9 cellular contexts compared by ENCODE assay signal in genomic region chr11:63564056-63564784, GRCh38. TPM values are rescaled to one million over a fixed set of nuclear protein-coding genes. Genes with fewer than 3 reads are reported as not detected.
A peak's percentile ranks its signal among the peaks of the same experiment; 100 is the strongest.
DNase-seq lines count a peak whose midpoint lies in the region; ATAC-seq and TF ChIP-seq lines count a peak whose summit lies in the region.
"Had no signal": no experiment of that assay in that cellular context is flagged by ENCODE, and none has a peak within 500 bp of the region (broad histone marks: within the 10 kb centered on the region; RNA-seq: fewer than 3 reads in every experiment).

No MANE protein-coding gene starts in this region.

- no peaks in the 10 kb centered on the region for H3K36me3 Mint-ChIP-seq in activated naive CD8-positive, alpha-beta T cell treated with anti-CD3 and anti-CD28 coated beads, Interleukin-2, amount 10 ng/mL, durations not matched to agents 7 days and 5 days
- no peaks in the 10 kb centered on the region for H3K36me3 Mint-ChIP-seq in stimulated activated naive CD8-positive, alpha-beta T cell treated with anti-CD3 and anti-CD28 coated beads, Interleukin-15, Interleukin-2, amounts not matched to agents 100 ng/mL and 50 ng/mL, for 24 hours (ENCODE audit: low read depth)

- no peak overlapping the region for H3K4me3 ChIP-seq in gastrocnemius medialis

- no peaks in the 10 kb centered on the region for H3K9me3 Mint-ChIP-seq in activated naive CD8-positive, alpha-beta T cell treated with anti-CD3 and anti-CD28 coated beads, Interleukin-2, amount 10 ng/mL, durations not matched to agents 7 days and 5 days
- H3K9me3 Mint-ChIP-seq in stimulated activated naive CD8-positive, alpha-beta T cell treated with anti-CD3 and anti-CD28 coated beads, Interleukin-15, Interleukin-2, amounts not matched to agents 100 ng/mL and 50 ng/mL, for 24 hours: no peaks in the 10 kb centered on the region

- H3K9me3 ChIP-seq in gastrocnemius medialis: no peaks in the 10 kb centered on the region

- no peak for TF ChIP-seq POLR2A in gastrocnemius medialis (IDR thresholded peaks at IDR 0.05)

- H3K27ac Mint-ChIP-seq in activated naive CD8-positive, alpha-beta T cell treated with anti-CD3 and anti-CD28 coated beads, Interleukin-2, amount 10 ng/mL, durations not matched to agents 7 days and 5 days: peak overlapping the region; percentile 64
- H3K27ac Mint-ChIP-seq in stimulated activated naive CD8-positive, alpha-beta T cell treated with anti-CD3 and anti-CD28 coated beads, Interleukin-15, Interleukin-2, amounts not matched to agents 100 ng/mL and 50 ng/mL, for 24 hours: peak overlapping the region; percentile 65

- DNase-seq in Caki2 (ENCODE audit: low read depth): peak; percentile 74
- no peak for DNase-seq in activated naive CD8-positive, alpha-beta T cell treated with anti-CD3 and anti-CD28 coated beads, Interleukin-2, amount 10 ng/mL, durations not matched to agents 7 days and 5 days
- DNase-seq in gastrocnemius medialis: no peak
- DNase-seq in SK-N-DZ (ENCODE audit: low spot score): no peak
- no peak for DNase-seq in cerebellar nuclear complex (lab: John Stamatoyannopoulos, UW)

- ATAC-seq in GM19395 (IDR thresholded peaks at IDR 0.05; ENCODE audit: unreplicated experiment): peak; percentile 70
- peak; percentile 65 for ATAC-seq in HG03354 (IDR thresholded peaks at IDR 0.05; ENCODE audit: poor library complexity, severe bottlenecking, unreplicated experiment)
- ATAC-seq in activated naive CD8-positive, alpha-beta T cell treated with anti-CD3 and anti-CD28 coated beads, Interleukin-2, amount 10 ng/mL, durations not matched to agents 7 days and 5 days (ENCODE audit: low read depth): peak; percentile 85
- no peak for ATAC-seq in gastrocnemius medialis

- intact Hi-C loops in gastrocnemius medialis (cut with DNase I; ENCODE audit: low total_unique reads): no loop called here

- no peaks in the 10 kb centered on the region for H3K27me3 Mint-ChIP-seq in activated naive CD8-positive, alpha-beta T cell treated with anti-CD3 and anti-CD28 coated beads, Interleukin-2, amount 10 ng/mL, durations not matched to agents 7 days and 5 days
- no peaks in the 10 kb centered on the region for H3K27me3 Mint-ChIP-seq in stimulated activated naive CD8-positive, alpha-beta T cell treated with anti-CD3 and anti-CD28 coated beads, Interleukin-15, Interleukin-2, amounts not matched to agents 100 ng/mL and 50 ng/mL, for 24 hours

- peak overlapping the region; percentile 47 for H3K4me3 Mint-ChIP-seq in activated naive CD8-positive, alpha-beta T cell treated with anti-CD3 and anti-CD28 coated beads, Interleukin-2, amount 10 ng/mL, durations not matched to agents 7 days and 5 days
- no peak overlapping the region for H3K4me3 Mint-ChIP-seq in stimulated activated naive CD8-positive, alpha-beta T cell treated with anti-CD3 and anti-CD28 coated beads, Interleukin-15, Interleukin-2, amounts not matched to agents 100 ng/mL and 50 ng/mL, for 24 hours

- H3K36me3 ChIP-seq in gastrocnemius medialis: no peaks in the 10 kb centered on the region

- in situ Hi-C loops in Caki2 (cut with HindIII; ENCODE audit: low pct_unique_long_range_greater_than_20kb, low sequenced_read_pairs) (no loop called here), gastrocnemius medialis (cut with MboI; ENCODE audit: low sequenced_read_pairs in 4 of 4) (no loop called here)

- no peak overlapping the region for H3K27ac ChIP-seq in gastrocnemius medialis

- POLR2A ChIA-PET in activated naive CD8-positive, alpha-beta T cell treated with anti-CD3 and anti-CD28 coated beads, Interleukin-2, amount 10 ng/mL, durations not matched to agents 7 days and 5 days (lab: Charles Lee): interaction anchor here (0.5 to 6.2 kb wide), 6 partner anchors 9 to 117 kb away, joined by 3 to 86 read pairs (median 5); partner anchors contain the start of genes PLAAT4 and RTN3

- no peak for TF ChIP-seq CTCF in gastrocnemius medialis (IDR thresholded peaks at IDR 0.05 in 4 of 5, conservative IDR thresholded peaks at IDR 0.05 in 1 of 5)

- peaks cover 55% of the 10 kb centered on the region for H3K4me1 Mint-ChIP-seq in activated naive CD8-positive, alpha-beta T cell treated with anti-CD3 and anti-CD28 coated beads, Interleukin-2, amount 10 ng/mL, durations not matched to agents 7 days and 5 days
- peaks cover 70% of the 10 kb centered on the region for H3K4me1 Mint-ChIP-seq in stimulated activated naive CD8-positive, alpha-beta T cell treated with anti-CD3 and anti-CD28 coated beads, Interleukin-15, Interleukin-2, amounts not matched to agents 100 ng/mL and 50 ng/mL, for 24 hours (ENCODE audit: low read depth)

- no peaks in the 10 kb centered on the region for H3K27me3 ChIP-seq in gastrocnemius medialis

- peaks cover 9 to 15% of the 10 kb centered on the region in 2 donors for H3K4me1 ChIP-seq in gastrocnemius medialis

RNA-seq across cellular contexts. Expression of gene PLAAT2, which starts 1.0 kb away (rescaled TPM):
- total RNA-seq in Caki2 (2014; rRNA removed; shearing (Covaris generic); ENCODE audit: low replicate concordance): 3.4 TPM in 1 of 2 replicates, not detected in the other
- under 1 TPM in 1 of 2 experiments, not detected in 1; 0.58 TPM for total RNA-seq in activated naive CD8-positive, alpha-beta T cell treated with anti-CD3 and anti-CD28 coated beads, Interleukin-2, amount 10 ng/mL, durations not matched to agents 7 days and 5 days
- not detected for total RNA-seq in gastrocnemius medialis
- not detected in 2 replicates for polyA plus RNA-seq in SK-N-DZ (2014; cell fraction: cytosol; rRNA removed)
- polyA plus RNA-seq in SK-N-DZ (2014; cell fraction: nucleus; rRNA removed): not detected in 2 replicates
- total RNA-seq: lung microvascular endothelial cell had no signal

RNA-seq across cellular contexts. Expression of gene PLAAT4, which starts 27.6 kb away (rescaled TPM):
- total RNA-seq in Caki2 (2014; rRNA removed; shearing (Covaris generic); ENCODE audit: low replicate concordance): 57.7 and 64.5 TPM in 2 replicates
- 100 to 1,000 TPM; 156 to 158 TPM for total RNA-seq in activated naive CD8-positive, alpha-beta T cell treated with anti-CD3 and anti-CD28 coated beads, Interleukin-2, amount 10 ng/mL, durations not matched to agents 7 days and 5 days
- total RNA-seq in gastrocnemius medialis: 10 to 100 TPM in 1 of 4 donors, 1 to 10 TPM in 3; 3.1 to 13.2 (median 5.8) TPM
- polyA plus RNA-seq in SK-N-DZ (2014; cell fraction: cytosol; rRNA removed): not detected in 2 replicates
- not detected in 2 replicates for polyA plus RNA-seq in SK-N-DZ (2014; cell fraction: nucleus; rRNA removed)

RNA-seq across cellular contexts. Expression of gene PLAAT3, which starts 50.0 kb away (rescaled TPM):
- total RNA-seq in Caki2 (2014; rRNA removed; shearing (Covaris generic); ENCODE audit: low replicate concordance): 163 and 198 TPM in 2 replicates
- total RNA-seq in activated naive CD8-positive, alpha-beta T cell treated with anti-CD3 and anti-CD28 coated beads, Interleukin-2, amount 10 ng/mL, durations not matched to agents 7 days and 5 days: 10 to 100 TPM; 15.8 to 17.3 TPM
- total RNA-seq in gastrocnemius medialis: 10 to 100 TPM; 58.0 to 76.5 (median 67.5) TPM
- polyA plus RNA-seq in SK-N-DZ (2014; cell fraction: cytosol; rRNA removed): not detected in 2 replicates
- not detected in 2 replicates for polyA plus RNA-seq in SK-N-DZ (2014; cell fraction: nucleus; rRNA removed)

RNA-seq across cellular contexts. Expression of gene LGALS12, which starts 58.3 kb away (rescaled TPM):
- not detected in 2 replicates for total RNA-seq in Caki2 (2014; rRNA removed; shearing (Covaris generic); ENCODE audit: low replicate concordance)
- total RNA-seq in activated naive CD8-positive, alpha-beta T cell treated with anti-CD3 and anti-CD28 coated beads, Interleukin-2, amount 10 ng/mL, durations not matched to agents 7 days and 5 days: not detected
- under 1 TPM in 2 of 4 donors, not detected in 2; 0.24 to 0.80 TPM for total RNA-seq in gastrocnemius medialis
- polyA plus RNA-seq in SK-N-DZ (2014; cell fraction: cytosol; rRNA removed): not detected in 2 replicates
- not detected in 2 replicates for polyA plus RNA-seq in SK-N-DZ (2014; cell fraction: nucleus; rRNA removed)
- total RNA-seq: lung microvascular endothelial cell had no signal

Comparison
In these comparisons a context has a peak if more than half of its experiments do, and no peak if none do; other contexts are left out.
1. ATAC-seq: peak in GM19395 (single experiment), HG03354 (single experiment) and activated naive CD8-positive, alpha-beta T cell treated with anti-CD3 and anti-CD28 coated beads, Interleukin-2, amount 10 ng/mL, durations not matched to agents 7 days and 5 days (single experiment); none in gastrocnemius medialis (0 of 2).